In the genomic region with DNA sequence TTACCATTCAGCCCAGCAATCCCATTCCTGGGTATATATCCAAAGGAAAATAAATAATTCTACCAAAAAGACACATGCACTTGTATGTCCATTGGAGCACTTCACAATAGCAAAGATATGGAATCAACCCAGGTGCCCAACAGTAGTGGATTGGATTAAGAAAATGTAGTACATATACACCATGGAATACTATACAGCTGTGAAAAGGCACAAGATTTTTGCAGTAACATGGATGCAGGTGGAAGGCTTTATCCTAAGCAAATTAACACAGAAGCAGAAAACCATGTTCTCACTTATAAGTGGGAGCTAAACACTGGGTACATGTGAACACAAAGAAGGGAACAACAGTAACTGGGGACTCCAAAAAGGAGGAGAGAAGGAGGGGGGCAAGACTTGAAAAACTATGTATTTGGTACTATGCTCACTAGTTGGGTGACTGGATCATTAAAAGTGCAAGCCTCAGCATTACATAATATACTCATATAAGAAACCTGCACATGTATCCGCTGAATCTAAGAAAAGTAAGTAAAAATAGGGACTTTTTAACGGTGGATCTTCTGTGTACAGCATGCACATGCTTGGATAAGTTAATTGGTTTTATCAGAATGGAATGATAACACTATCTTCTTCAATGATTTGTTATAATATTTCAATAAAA, we compare ENCODE assay signal across 34 cellular contexts. TPM values are rescaled to one million over a fixed set of nuclear protein-coding genes. Genes with fewer than 3 reads are reported as not detected.
"Had no signal": no experiment of that assay in that cellular context is flagged by ENCODE, and none has a peak within 500 bp of the region (broad histone marks: within the 10 kb centered on the region; RNA-seq: fewer than 3 reads in every experiment).

No MANE protein-coding gene starts in this region.

- H3K36me3 ChIP-seq: breast epithelium, esophagus muscularis mucosa, heart left ventricle, pancreas, prostate gland, sigmoid colon, spleen, tibial nerve, WERI-Rb-1 had no signal

- H3K4me3 ChIP-seq: breast epithelium, esophagus muscularis mucosa, heart left ventricle, pancreas, prostate gland, sigmoid colon, spleen, tibial nerve had no signal

- H3K36me3 Mint-ChIP-seq: activated naive CD8-positive, alpha-beta T cell treated with anti-CD3 and anti-CD28 coated beads for 36 hours; naive B cell had no signal

- H3K9me3 ChIP-seq: breast epithelium, esophagus muscularis mucosa, heart left ventricle, pancreas, prostate gland, sigmoid colon, spleen, tibial nerve had no signal

- H3K9me3 Mint-ChIP-seq: activated naive CD4-positive, alpha-beta T cell treated with anti-CD3 and anti-CD28 coated beads for 36 hours; activated naive CD8-positive, alpha-beta T cell treated with anti-CD3 and anti-CD28 coated beads for 36 hours; activated T-helper 1 cell treated with anti-CD3 and anti-CD28 coated beads, Interleukin-12 subunit alpha, Interleukin-12 subunit beta, Interleukin-2, Interleukin-4 antibody, amounts not matched to agents 30 ng/mL and 10 ng/mL and 1 ng/mL, durations not matched to agents 14 hours and 24 hours and 36 hours; immature natural killer cell; naive B cell had no signal

- H3K27ac ChIP-seq: breast epithelium, esophagus muscularis mucosa, foreskin keratinocyte, pancreas, prostate gland, sigmoid colon, spleen, tibial nerve, WERI-Rb-1 had no signal

- DNase-seq: activated CD4-positive, alpha-beta T cell treated with anti-CD3 and anti-CD28 coated beads for 48 hours; activated CD4-positive, alpha-beta T cell treated with anti-CD3 and anti-CD28 coated beads, Interleukin-2, amount 50 U/mL, for 48 hours; activated CD8-positive, alpha-beta memory T cell treated with anti-CD3 and anti-CD28 coated beads for 24 hours; activated effector memory CD4-positive, alpha-beta T cell treated with anti-CD3 and anti-CD28 coated beads, Interleukin-2, amount 50 U/mL, for 16 hours; activated naive CD4-positive, alpha-beta T cell treated with anti-CD3 and anti-CD28 coated beads for 36 hours; activated naive CD8-positive, alpha-beta T cell treated with anti-CD3 and anti-CD28 coated beads for 36 hours; activated T-cell treated with anti-CD3 and anti-CD28 coated beads, Interleukin-2, amount 50 U/mL, for 1 hour; central memory CD4-positive, alpha-beta T cell; hypothalamus; immature natural killer cell; kidney; left colon; naive B cell; pancreas; retina; sigmoid colon; spleen; stimulated activated naive CD4-positive, alpha-beta T cell treated with Interleukin-2 at 50 U/mL for 16 hours; T-helper 9 cell; WERI-Rb-1 had no signal

- H3K4me1 ChIP-seq: foreskin keratinocyte, pancreas, prostate gland had no signal

- H3K4me3 Mint-ChIP-seq: activated naive CD4-positive, alpha-beta T cell treated with anti-CD3 and anti-CD28 coated beads for 36 hours; activated naive CD8-positive, alpha-beta T cell treated with anti-CD3 and anti-CD28 coated beads for 36 hours; activated T-helper 1 cell treated with anti-CD3 and anti-CD28 coated beads, Interleukin-12 subunit alpha, Interleukin-12 subunit beta, Interleukin-2, Interleukin-4 antibody, amounts not matched to agents 30 ng/mL and 10 ng/mL and 1 ng/mL, durations not matched to agents 14 hours and 24 hours and 36 hours; dendritic cell treated with granulocyte-macrophage colony-stimulating factor and Interleukin-4, amounts not matched to agents 40 ng/mL and 50 ng/mL, for 4 days; immature natural killer cell; naive B cell had no signal

- ATAC-seq: activated CD4-positive, CD25-positive, alpha-beta regulatory T cell treated with anti-CD3 and anti-CD28 coated beads, Interleukin-2, amount 50 U/mL, for 24 hours; foreskin keratinocyte; left colon had no signal

- H3K4me1 Mint-ChIP-seq: immature natural killer cell had no signal

- H3K27ac Mint-ChIP-seq: activated naive CD4-positive, alpha-beta T cell treated with anti-CD3 and anti-CD28 coated beads for 36 hours; activated naive CD8-positive, alpha-beta T cell treated with anti-CD3 and anti-CD28 coated beads for 36 hours; activated T-helper 1 cell treated with anti-CD3 and anti-CD28 coated beads, Interleukin-12 subunit alpha, Interleukin-12 subunit beta, Interleukin-2, Interleukin-4 antibody, amounts not matched to agents 30 ng/mL and 10 ng/mL and 1 ng/mL, durations not matched to agents 14 hours and 24 hours and 36 hours; dendritic cell treated with granulocyte-macrophage colony-stimulating factor and Interleukin-4, amounts not matched to agents 40 ng/mL and 50 ng/mL, for 4 days; immature natural killer cell had no signal

- FAIRE-seq: kidney, pancreas had no signal

RNA-seq across cellular contexts. Expression of a gene that starts 3.9 kb away (rescaled TPM):
- total RNA-seq: activated naive CD4-positive, alpha-beta T cell treated with anti-CD3 and anti-CD28 coated beads for 36 hours; activated naive CD8-positive, alpha-beta T cell treated with anti-CD3 and anti-CD28 coated beads for 36 hours; activated T-helper 1 cell treated with anti-CD3 and anti-CD28 coated beads, Interleukin-12 subunit alpha, Interleukin-12 subunit beta, Interleukin-2, Interleukin-4 antibody, amounts not matched to agents 30 ng/mL and 10 ng/mL and 1 ng/mL, durations not matched to agents 14 hours and 24 hours and 36 hours; kidney; left colon; mammary epithelial cell; mucosa of gallbladder; pancreas; sigmoid colon; spleen; ureter had no signal
- polyA plus RNA-seq: heart left ventricle, immature natural killer cell, liver, mammary epithelial cell, neural cell, pancreas, sigmoid colon, spleen had no signal
